ENCODE assay signal across 10 cellular contexts in genomic region chr17:29155966-29156338, GRCh38. TPM values are rescaled to one million over a fixed set of nuclear protein-coding genes. Genes with fewer than 3 reads are reported as not detected.
DNase-seq lines count a peak whose midpoint lies in the region; ATAC-seq, FAIRE-seq and TF ChIP-seq lines count a peak whose summit lies in the region.
"Had no signal": no experiment of that assay in that cellular context is flagged by ENCODE, and none has a peak within 500 bp of the region (broad histone marks: within the 10 kb centered on the region; RNA-seq: fewer than 3 reads in every experiment).

No MANE protein-coding gene starts in this region.

- WGBS in esophagus squamous epithelium, 2 donors = no CpG with 5 or more reads among the region's 3 CpGs
- WGBS in psoas muscle, 3 donors = 51 to 79% (median 67%) methylated on average over 3 of the region's 3 CpGs

- H3K9ac ChIP-seq in DND-41 (ENCODE audit: low read depth, low read length) = no peak overlapping the region

- H3K27me3 ChIP-seq in DND-41 (ENCODE audit: insufficient read depth, low read length, poor library complexity) (no peaks in the 10 kb centered on the region), esophagus squamous epithelium (no peaks in the 10 kb centered on the region), psoas muscle (ENCODE audit: insufficient read depth in 3 of 3, low read length in 2 of 3) (no peaks in the 10 kb centered on the region)

- no peak for ATAC-seq in DND-41 (ENCODE audit: insufficient read depth, low read depth)
- no peak for ATAC-seq in T-helper 17 cell
- peak in 1 of 4 donors; percentile 3 for ATAC-seq in psoas muscle

- H3K4me1 Mint-ChIP-seq in T-helper 17 cell (peaks cover 33% of the 10 kb centered on the region), immature natural killer cell (peaks cover 20 to 23% of the 10 kb centered on the region in 2 donors)

- POLR2A ChIA-PET in HEK293T (lab: Yijun Ruan, JAX) = interaction anchor here (0.6 to 1.0 kb wide), 3 partner anchors 16 to 138 kb away, joined by 3 read pairs; partner anchors contain the start of gene NUFIP2

- peak overlapping the region; percentile 48; the same call in 1 of the 2 replicates for H3K27ac ChIP-seq in DND-41 (ENCODE audit: low read length)
- H3K27ac ChIP-seq in esophagus squamous epithelium = peak overlapping the region; percentile 80 to 87 (median 85)
- H3K27ac ChIP-seq in psoas muscle = peak overlapping the region; percentile 68
- H3K27ac ChIP-seq: neutrophil had no signal

- H2AFZ ChIP-seq in DND-41 (ENCODE audit: low read depth, low read length) = no peak overlapping the region

- no peaks in the 10 kb centered on the region for H3K36me3 ChIP-seq in DND-41 (ENCODE audit: insufficient read depth, low read length)
- H3K36me3 ChIP-seq in esophagus squamous epithelium = peaks cover 0 to 10% (median 0%) of the 10 kb centered on the region in 3 donors
- no peaks in the 10 kb centered on the region for H3K36me3 ChIP-seq in psoas muscle (ENCODE audit: insufficient read depth in 1 of 2, low read depth in 1 of 2)
- H3K36me3 ChIP-seq: neutrophil had no signal

- intact Hi-C loops in esophagus squamous epithelium (cut with DNase I) = loop anchor here (10.0 kb wide), 1 partner anchor 139 kb away; the partner anchor contains the start of gene NUFIP2
- intact Hi-C loops in psoas muscle (cut with DNase I) = no loop called here

- DNase-seq in DND-41 (no peak), T-helper 17 cell (no peak), esophagus squamous epithelium (lab: John Stamatoyannopoulos, UW) (no peak), psoas muscle (no peak), NOMO-1 treated with dmso at 0.1 percent for 144 hours (lab: John Stamatoyannopoulos, UW; ENCODE audit: unreplicated experiment) (no peak), GM12891 (ENCODE audit: insufficient read length, low spot score) (no peak), HEK293T (ENCODE audit: extremely low spot score) (no peak), immature natural killer cell (no peak)

- H3K27ac Mint-ChIP-seq in T-helper 17 cell (no peak overlapping the region), immature natural killer cell (no peak overlapping the region)

- no peaks in the 10 kb centered on the region for H3K27me3 Mint-ChIP-seq in T-helper 17 cell
- no peaks in the 10 kb centered on the region for H3K27me3 Mint-ChIP-seq in immature natural killer cell (ENCODE audit: low read depth in 3 of 3)

- CTCF ChIA-PET in HEK293T (lab: Yijun Ruan, JAX) = interaction anchor here (0.7 to 1.6 kb wide), 3 partner anchors 24 to 64 kb away, joined by 3 to 5 read pairs (median 4); partner anchors contain the start of gene MYO18A

- no peaks in the 10 kb centered on the region for H3K36me3 Mint-ChIP-seq in T-helper 17 cell (ENCODE audit: low read depth)
- H3K36me3 Mint-ChIP-seq in immature natural killer cell = no peaks in the 10 kb centered on the region

- no peak for TF ChIP-seq CTCF in DND-41 (IDR thresholded peaks at IDR 0.05; ENCODE audit: borderline replicate concordance, extremely low read depth, low read length, poor library complexity, severe bottlenecking)
- TF ChIP-seq CTCF in esophagus squamous epithelium (IDR thresholded peaks at IDR 0.05) = no peak
- no peak for TF ChIP-seq CTCF in psoas muscle (IDR thresholded peaks at IDR 0.05)

- no peak overlapping the region for H3K4me2 ChIP-seq in DND-41 (ENCODE audit: insufficient read depth, low read length)

- H3K4me3 Mint-ChIP-seq in T-helper 17 cell = peak overlapping the region; percentile 45
- H3K4me3 Mint-ChIP-seq in immature natural killer cell = no peak overlapping the region

- H3K9me3 Mint-ChIP-seq in immature natural killer cell = no peaks in the 10 kb centered on the region

- H4K20me1 ChIP-seq in DND-41 (ENCODE audit: insufficient read depth, low read length) = no peaks in the 10 kb centered on the region

- no peak for FAIRE-seq in GM12891 (lab: Jason Lieb, UNC)
- FAIRE-seq: TTC549 had no signal

- H3K9me3 ChIP-seq in DND-41 (ENCODE audit: insufficient read depth, low read length, severe bottlenecking) (no peaks in the 10 kb centered on the region), T-helper 17 cell (ENCODE audit: control insufficient read depth, low read length, poor library complexity, severe bottlenecking) (no peaks in the 10 kb centered on the region), esophagus squamous epithelium (no peaks in the 10 kb centered on the region), psoas muscle (no peaks in the 10 kb centered on the region)
- H3K9me3 ChIP-seq: neutrophil had no signal

- H3K4me3 ChIP-seq in DND-41 (ENCODE audit: low read depth in 1 of 2, low read length in 2 of 2) (no peak overlapping the region), esophagus squamous epithelium (no peak overlapping the region), psoas muscle (no peak overlapping the region)

- no peak for TF ChIP-seq POLR2A in esophagus squamous epithelium (IDR thresholded peaks at IDR 0.05)
- TF ChIP-seq POLR2A in GM12891 (IDR thresholded peaks at IDR 0.05; ENCODE audit: low read depth, low read length) = no peak

- H3K4me1 ChIP-seq in DND-41 (ENCODE audit: insufficient read depth, low read length) (peaks cover 22% of the 10 kb centered on the region), esophagus squamous epithelium (peaks cover 52 to 83% (median 70%) of the 10 kb centered on the region in 3 donors), psoas muscle (peaks cover 26% of the 10 kb centered on the region)

- H3K79me2 ChIP-seq in DND-41 (ENCODE audit: insufficient read depth, low read length) = no peaks in the 10 kb centered on the region

TF ChIP-seq in GM12891, 5 proteins besides CTCF, POLR2A, EP300 and RAD21:
- TF ChIP-seq PAX5 (IDR thresholded peaks at IDR 0.05; ENCODE audit: insufficient read depth, low read length, severe bottlenecking) = no peak
- TF ChIP-seq TAF1 (IDR thresholded peaks at IDR 0.05; ENCODE audit: low read depth, low read length) = no peak
- TF ChIP-seq SPI1 (IDR thresholded peaks at IDR 0.05; ENCODE audit: low read depth, low read length) = no peak
- no peak for TF ChIP-seq POU2F2 (IDR thresholded peaks at IDR 0.05; ENCODE audit: low read depth, low read length)
- no peak for TF ChIP-seq POLR2AphosphoS5 (IDR thresholded peaks at IDR 0.05; ENCODE audit: low read depth, low read length)

TF ChIP-seq in HEK293T, 16 proteins besides CTCF, POLR2A, EP300 and RAD21:
- TF ChIP-seq ARNT (IDR thresholded peaks at IDR 0.05) = no peak
- no peak for TF ChIP-seq L3MBTL2 (conservative IDR thresholded peaks at IDR 0.05)
- TF ChIP-seq SP1 (IDR thresholded peaks at IDR 0.05) = no peak
- no peak for TF ChIP-seq SUZ12 (IDR thresholded peaks at IDR 0.05)
- no peak for TF ChIP-seq NFRKB (IDR thresholded peaks at IDR 0.05)
- no peak for TF ChIP-seq FOXA1 (IDR thresholded peaks at IDR 0.05)
- TF ChIP-seq LEF1 (IDR thresholded peaks at IDR 0.05; ENCODE audit: borderline replicate concordance) = no peak
- no peak for TF ChIP-seq FOXK2 (IDR thresholded peaks at IDR 0.05)
- no peak for TF ChIP-seq PKNOX1 (IDR thresholded peaks at IDR 0.05)
- TF ChIP-seq BHLHE40 (IDR thresholded peaks at IDR 0.05; ENCODE audit: borderline replicate concordance) = no peak
- TF ChIP-seq CTBP1 (IDR thresholded peaks at IDR 0.05; ENCODE audit: borderline replicate concordance) = no peak
- TF ChIP-seq ELF4 (IDR thresholded peaks at IDR 0.05) = no peak
- TF ChIP-seq TARDBP (IDR thresholded peaks at IDR 0.05) = no peak
- no peak for TF ChIP-seq FOXM1 (IDR thresholded peaks at IDR 0.05; ENCODE audit: borderline replicate concordance)
- no peak for TF ChIP-seq ZNF384 (IDR thresholded peaks at IDR 0.05)
- no peak for TF ChIP-seq HDGF (IDR thresholded peaks at IDR 0.05; ENCODE audit: borderline replicate concordance)

RNA-seq across cellular contexts. Expression of gene MYO18A, which starts 24.2 kb away (rescaled TPM):
- total RNA-seq in T-helper 17 cell = 100 to 1,000 TPM; 142 to 153 TPM
- total RNA-seq in esophagus squamous epithelium = 10 to 100 TPM; 44.0 to 74.9 (median 68.5) TPM
- 1,000 to 10,000 TPM in 2 of 4 donors, 100 to 1,000 TPM in 2; 770 to 1,274 (median 938) TPM for total RNA-seq in psoas muscle
- polyA plus RNA-seq in psoas muscle = 100 to 1,000 TPM; 142 to 538 (median 318) TPM
- 25.5 TPM for polyA plus RNA-seq in GM12891 (2012; ENCODE audit: low read depth, missing spikeins)
- polyA plus RNA-seq in immature natural killer cell = 10 to 100 TPM in 1 of 3 donors, 1 to 10 TPM in 2; 1.5 to 32.5 (median 5.2) TPM

Comparison
In these comparisons a context has a peak if more than half of its experiments do, and no peak if none do; other contexts are left out.
1. RNA of gene MYO18A, which starts 24.2 kb away (total RNA-seq): 770 to 1,274 TPM in psoas muscle; 142 to 153 TPM in T-helper 17 cell and 44.0 to 74.9 TPM in esophagus squamous epithelium; every median in the first group is over 4 times any median in the second.
2. Peak in every context shown above with its lines, with median percentiles within 50 percentile points of each other: H3K27ac ChIP-seq.